19 cellular contexts compared by ENCODE assay signal in the genomic region with DNA sequence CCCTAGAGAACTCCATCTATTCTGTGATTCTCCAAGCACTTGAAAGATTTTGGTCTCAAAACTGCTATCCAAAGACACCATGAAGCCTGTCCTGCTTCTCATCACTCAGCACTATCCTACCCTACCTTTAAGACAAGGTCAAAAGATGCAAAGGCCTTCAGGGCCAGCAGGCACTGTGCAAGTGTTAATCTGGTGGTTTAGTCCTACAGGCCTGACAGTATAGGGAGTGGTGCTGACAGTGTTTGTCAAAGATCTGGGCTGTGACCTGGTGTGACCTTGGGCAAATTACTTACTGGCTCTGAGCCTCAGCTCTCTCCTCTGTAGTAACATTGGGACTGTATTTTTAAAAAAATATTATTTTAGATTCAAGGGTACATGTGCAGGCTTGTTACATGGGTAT. TPM values are rescaled to one million over a fixed set of nuclear protein-coding genes. Genes with fewer than 3 reads are reported as not detected.
"Had no signal": no experiment of that assay in that cellular context is flagged by ENCODE, and none has a peak within 500 bp of the region (broad histone marks: within the 10 kb centered on the region; RNA-seq: fewer than 3 reads in every experiment).

No MANE protein-coding gene starts in this region.

- H3K9me3 ChIP-seq: body of pancreas, neutrophil, vagina had no signal

- H3K27ac ChIP-seq: body of pancreas, neutrophil, parathyroid adenoma, tibial nerve, vagina had no signal

- H3K27ac Mint-ChIP-seq: activated naive CD8-positive, alpha-beta T cell treated with anti-CD3 and anti-CD28 coated beads for 36 hours; naive B cell had no signal

- H3K36me3 Mint-ChIP-seq: activated naive CD8-positive, alpha-beta T cell treated with anti-CD3 and anti-CD28 coated beads for 36 hours; naive B cell had no signal

- H3K4me1 Mint-ChIP-seq: central memory CD8-positive, alpha-beta T cell; naive B cell had no signal

- H3K27me3 Mint-ChIP-seq: activated naive CD8-positive, alpha-beta T cell treated with anti-CD3 and anti-CD28 coated beads for 36 hours; central memory CD8-positive, alpha-beta T cell; naive B cell had no signal

- H3K4me3 ChIP-seq: body of pancreas, tibial nerve, vagina had no signal

- H3K4me3 Mint-ChIP-seq: activated naive CD8-positive, alpha-beta T cell treated with anti-CD3 and anti-CD28 coated beads for 36 hours; central memory CD8-positive, alpha-beta T cell; naive B cell had no signal

- H3K4me1 ChIP-seq: body of pancreas, parathyroid adenoma, vagina had no signal

- H2AFZ ChIP-seq: parathyroid adenoma had no signal

- H3K9me3 Mint-ChIP-seq: activated naive CD8-positive, alpha-beta T cell treated with anti-CD3 and anti-CD28 coated beads for 36 hours; central memory CD8-positive, alpha-beta T cell had no signal

- H3K79me2 ChIP-seq: parathyroid adenoma had no signal

- H3K27me3 ChIP-seq: body of pancreas, neutrophil, tibial nerve, vagina had no signal

- H3K36me3 ChIP-seq: neutrophil, tibial nerve, vagina had no signal

- ATAC-seq: body of pancreas had no signal

- H3K9ac ChIP-seq: parathyroid adenoma had no signal

- DNase-seq: activated CD4-positive, alpha-beta T cell treated with anti-CD3 and anti-CD28 coated beads, Interleukin-2, amount 50 U/mL, for 1 hour; activated CD8-positive, alpha-beta memory T cell treated with anti-CD3 and anti-CD28 coated beads for 24 hours; activated naive CD8-positive, alpha-beta T cell treated with anti-CD3 and anti-CD28 coated beads for 36 hours; amygdala; body of pancreas; cortex of kidney; effector CD8-positive, alpha-beta T cell; foreskin melanocyte; head of caudate nucleus; naive B cell; stimulated activated CD4-positive, alpha-beta T cell treated with anti-CD3 and anti-CD28 coated beads, Interleukin-4, amount 100 ng/mL, for 1 hour; stimulated activated naive CD4-positive, alpha-beta T cell treated with Interleukin-2 at 50 U/mL for 16 hours; substantia nigra had no signal

RNA-seq across cellular contexts. Expression of a gene that starts 28.0 kb away (rescaled TPM):
- total RNA-seq: fibroblast of lung, tibial nerve, vagina had no signal
- polyA plus RNA-seq: fibroblast of lung had no signal
